ENCODE assay signal across 7 cellular contexts in genomic region chr6:95576218-95576617, GRCh38. TPM values are rescaled to one million over a fixed set of nuclear protein-coding genes. Genes with fewer than 3 reads are reported as not detected.
A peak's percentile ranks its signal among the peaks of the same experiment; 100 is the strongest.
DNase-seq lines count a peak whose midpoint lies in the region; ATAC-seq and TF ChIP-seq lines count a peak whose summit lies in the region.

No MANE protein-coding gene starts in this region.

- H3K27ac ChIP-seq in Panc1 (ENCODE audit: low read length) (peak overlapping the region; percentile 99; the same call in 1 of the 2 replicates), esophagus squamous epithelium (peak overlapping the region; percentile 91 to 96 (median 96)), gastrocnemius medialis (peak overlapping the region; percentile 93 to 95 (median 94))

- no peaks in the 10 kb centered on the region for H3K9me3 ChIP-seq in Panc1 (ENCODE audit: control insufficient read depth, insufficient read depth, low read depth, low read length)
- H3K9me3 ChIP-seq in esophagus squamous epithelium, result no peaks in the 10 kb centered on the region
- H3K9me3 ChIP-seq in gastrocnemius medialis, result no peaks in the 10 kb centered on the region

- DNase-seq in Panc1 (ENCODE audit: low read depth, low spot score) (no peak), esophagus squamous epithelium (lab: John Stamatoyannopoulos, UW) (no peak), gastrocnemius medialis (no peak), NCI-H774 (lab: John Stamatoyannopoulos, UW) (no peak), DMS153 (lab: John Stamatoyannopoulos, UW) (no peak)
- DNase-seq in stimulated activated naive CD4-positive, alpha-beta T cell treated with Interleukin-2 at 50 U/mL for 16 hours (lab: John Stamatoyannopoulos, UW), result no peak

- H3K36me3 ChIP-seq in Panc1 (ENCODE audit: control insufficient read depth, insufficient read depth, low read length) (no peaks in the 10 kb centered on the region; the same call in 1 of the 2 replicates), esophagus squamous epithelium (no peaks in the 10 kb centered on the region), gastrocnemius medialis (no peaks in the 10 kb centered on the region)

- WGBS in esophagus squamous epithelium, 2 donors, result 6 to 10% methylated on average over 4 of the region's 4 CpGs

- POLR2A ChIA-PET in Panc1 (lab: Charles Lee), result no interaction called here

- peaks cover 16% of the 10 kb centered on the region for H3K4me1 ChIP-seq in Panc1 (ENCODE audit: control insufficient read depth, insufficient read depth, low read length)
- peaks cover 0 to 46% (median 4%) of the 10 kb centered on the region in 3 donors for H3K4me1 ChIP-seq in esophagus squamous epithelium
- H3K4me1 ChIP-seq in gastrocnemius medialis, result peaks cover 18 to 31% of the 10 kb centered on the region in 2 donors

- H3K27me3 ChIP-seq in Panc1 (ENCODE audit: control insufficient read depth, insufficient read depth, low read length), result no peaks in the 10 kb centered on the region
- H3K27me3 ChIP-seq in esophagus squamous epithelium, result no peaks in the 10 kb centered on the region
- no peaks in the 10 kb centered on the region for H3K27me3 ChIP-seq in gastrocnemius medialis

- ATAC-seq in GM18517 (IDR thresholded peaks at IDR 0.05; ENCODE audit: unreplicated experiment) (peak; percentile 3), Panc1 (no peak), gastrocnemius medialis (no peak)

- TF ChIP-seq POLR2A in esophagus squamous epithelium (IDR thresholded peaks at IDR 0.05) (no peak), gastrocnemius medialis (IDR thresholded peaks at IDR 0.05) (no peak)

- H3K4me3 ChIP-seq in Panc1 (ENCODE audit: low read depth in 2 of 2, low read length in 2 of 2) (peak overlapping the region; percentile 95 to 96; a peak in 3 of 4 replicates), esophagus squamous epithelium (peak overlapping the region; percentile 69 to 87 (median 78)), gastrocnemius medialis (peak overlapping the region; percentile 83 to 91 (median 88))

- CTCF ChIA-PET in Panc1 (lab: Charles Lee), result no interaction called here

- intact Hi-C loops in Panc1 (cut with micrococcal nuclease; ENCODE audit: unreplicated experiment) (no loop called here), esophagus squamous epithelium (cut with DNase I) (no loop called here), gastrocnemius medialis (cut with DNase I; ENCODE audit: low total_unique reads) (no loop called here)

- in situ Hi-C loops in Panc1 (cut with HindIII; ENCODE audit: low pct_unique_long_range_greater_than_20kb, low sequenced_read_pairs), result no loop called here
- in situ Hi-C loops in gastrocnemius medialis (cut with MboI; ENCODE audit: low sequenced_read_pairs in 4 of 4), result no loop called here

- TF ChIP-seq CTCF in Panc1 (IDR thresholded peaks at IDR 0.05) (no peak), esophagus squamous epithelium (IDR thresholded peaks at IDR 0.05) (no peak), gastrocnemius medialis (IDR thresholded peaks at IDR 0.05 in 4 of 5, conservative IDR thresholded peaks at IDR 0.05 in 1 of 5) (no peak)

- no TSS peak for BruUV-seq in Panc1 (replicated peaks; lab: Mats Ljungman, UMichigan)

RNA-seq across cellular contexts. Expression of gene MANEA, which starts 1.1 kb away (rescaled TPM):
- 20.1 TPM for total RNA-seq in Panc1 (2021; ENCODE audit: unreplicated experiment)
- 6.7 TPM for polyA plus RNA-seq in Panc1 (2012; ENCODE audit: insufficient read length)
- total RNA-seq in esophagus squamous epithelium, result 1 to 10 TPM; 5.5 to 9.7 (median 8.3) TPM
- total RNA-seq in gastrocnemius medialis, result 1 to 10 TPM; 1.7 to 4.5 (median 2.8) TPM
